ENCODE assay signal across 1 cellular context in genomic region chr21:15241997-15242767, GRCh38.
TF ChIP-seq lines count a peak whose summit lies in the region.

No MANE protein-coding gene starts in this region.

TF ChIP-seq in GM23338, 12 proteins besides CTCF, POLR2A, EP300 and RAD21 (continued from another document):
- no peak for TF ChIP-seq EZH2 (IDR thresholded peaks at IDR 0.05; ENCODE audit: low read depth, unreplicated experiment)
